1 cellular context compared by ENCODE assay signal in genomic region chr19:54168174-54168917, GRCh38.
A peak's percentile ranks its signal among the peaks of the same experiment; 100 is the strongest.
TF ChIP-seq lines count a peak whose summit lies in the region.

No MANE protein-coding gene starts in this region.

TF ChIP-seq in HEK293, 187 proteins besides CTCF, POLR2A, EP300 and RAD21 (continued from another document and continues in another):
- TF ChIP-seq ZNF449 (tag by site-specific recombination; IDR thresholded peaks at IDR 0.05) (no peak), ZNF18 (tag by site-specific recombination; IDR thresholded peaks at IDR 0.05) (no peak), ZNF10 (tag by site-specific recombination; IDR thresholded peaks at IDR 0.05) (no peak), ZNF473 (tag by site-specific recombination; IDR thresholded peaks at IDR 0.05) (no peak), ZNF624 (tag by site-specific recombination; IDR thresholded peaks at IDR 0.05) (no peak), ZNF776 (tag by site-specific recombination; IDR thresholded peaks at IDR 0.05; ENCODE audit: borderline replicate concordance) (no peak), ZNF324 (tag by site-specific recombination; IDR thresholded peaks at IDR 0.05) (no peak), ZNF521 (tag by site-specific recombination; IDR thresholded peaks at IDR 0.05) (no peak), ZNF292 (tag by site-specific recombination; IDR thresholded peaks at IDR 0.05; ENCODE audit: borderline replicate concordance, low read depth) (no peak), ZNF610 (tag by site-specific recombination; IDR thresholded peaks at IDR 0.05; ENCODE audit: borderline replicate concordance) (no peak), ZNF37A (tag by site-specific recombination; IDR thresholded peaks at IDR 0.05) (no peak), ZFP3 (tag by site-specific recombination; IDR thresholded peaks at IDR 0.05; ENCODE audit: low read depth) (no peak), ZNF658 (tag by site-specific recombination; IDR thresholded peaks at IDR 0.05) (no peak), ZBTB44 (tag by site-specific recombination; IDR thresholded peaks at IDR 0.05) (no peak), ZNF768 (tag by site-specific recombination; IDR thresholded peaks at IDR 0.05) (no peak), ZSCAN5A (tag by site-specific recombination; IDR thresholded peaks at IDR 0.05) (no peak), ZNF621 (tag by site-specific recombination; IDR thresholded peaks at IDR 0.05) (no peak), ZNF514 (tag by site-specific recombination; IDR thresholded peaks at IDR 0.05) (no peak), MEIS1 (CRISPR knock-in tag; IDR thresholded peaks at IDR 0.05; ENCODE audit: borderline replicate concordance) (no peak), ZNF280C (tag by site-specific recombination; IDR thresholded peaks at IDR 0.05) (no peak), ZNF701 (tag by site-specific recombination; IDR thresholded peaks at IDR 0.05) (no peak), ZNF660 (tag by site-specific recombination; IDR thresholded peaks at IDR 0.05) (no peak), ZFHX2 (tag by site-specific recombination; conservative IDR thresholded peaks at IDR 0.05) (peak; percentile 57), YY2 (tag by site-specific recombination; IDR thresholded peaks at IDR 0.05) (no peak), ZNF202 (tag by site-specific recombination; IDR thresholded peaks at IDR 0.05; ENCODE audit: borderline replicate concordance) (no peak), ZNF830 (tag by site-specific recombination; IDR thresholded peaks at IDR 0.05; ENCODE audit: low read depth) (no peak), ZNF398 (tag by site-specific recombination; IDR thresholded peaks at IDR 0.05) (no peak), ZNF548 (tag by site-specific recombination; IDR thresholded peaks at IDR 0.05) (no peak), ZNF223 (tag by site-specific recombination; IDR thresholded peaks at IDR 0.05) (0 out of 2 replicates have a peak, but pooled peaks have one; percentile 41), ZNF623 (tag by site-specific recombination; IDR thresholded peaks at IDR 0.05) (no peak), KLF10 (tag by site-specific recombination; IDR thresholded peaks at IDR 0.05) (no peak), MYNN (tag by site-specific recombination; IDR thresholded peaks at IDR 0.05; ENCODE audit: borderline replicate concordance) (no peak), ZNF140 (tag by site-specific recombination; IDR thresholded peaks at IDR 0.05) (no peak), KLF1 (tag by site-specific recombination; IDR thresholded peaks at IDR 0.05) (peak; percentile 41; the same call in 1 of the 2 replicates), ZNF132 (tag by site-specific recombination; IDR thresholded peaks at IDR 0.05; ENCODE audit: borderline replicate concordance) (no peak), ZNF404 (tag by site-specific recombination; IDR thresholded peaks at IDR 0.05) (no peak), ZBTB49 (tag by site-specific recombination; IDR thresholded peaks at IDR 0.05; ENCODE audit: low read depth) (no peak), ZSCAN23 (tag by site-specific recombination; IDR thresholded peaks at IDR 0.05) (no peak), ZNF366 (tag by site-specific recombination; conservative IDR thresholded peaks at IDR 0.05) (peak; percentile 99), ZNF626 (tag by site-specific recombination; IDR thresholded peaks at IDR 0.05) (no peak), ZFP41 (tag by site-specific recombination; IDR thresholded peaks at IDR 0.05; ENCODE audit: borderline replicate concordance) (no peak), ZNF629 (tag by site-specific recombination; IDR thresholded peaks at IDR 0.05) (0 out of 2 replicates have a peak, but pooled peaks have one; percentile 17), ZNF26 (tag by site-specific recombination; IDR thresholded peaks at IDR 0.05) (no peak)
- TF ChIP-seq, protein P1, sequence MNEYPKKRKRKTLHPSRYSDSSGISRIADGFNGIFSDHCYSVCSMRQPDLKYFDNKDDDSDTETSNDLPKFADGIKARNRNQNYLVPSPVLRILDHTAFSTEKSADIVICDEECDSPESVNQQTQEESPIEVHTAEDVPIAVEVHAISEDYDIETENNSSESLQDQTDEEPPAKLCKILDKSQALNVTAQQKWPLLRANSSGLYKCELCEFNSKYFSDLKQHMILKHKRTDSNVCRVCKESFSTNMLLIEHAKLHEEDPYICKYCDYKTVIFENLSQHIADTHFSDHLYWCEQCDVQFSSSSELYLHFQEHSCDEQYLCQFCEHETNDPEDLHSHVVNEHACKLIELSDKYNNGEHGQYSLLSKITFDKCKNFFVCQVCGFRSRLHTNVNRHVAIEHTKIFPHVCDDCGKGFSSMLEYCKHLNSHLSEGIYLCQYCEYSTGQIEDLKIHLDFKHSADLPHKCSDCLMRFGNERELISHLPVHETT (tag by site-specific recombination; IDR thresholded peaks at IDR 0.05), result no peak
- TF ChIP-seq, protein P2, sequence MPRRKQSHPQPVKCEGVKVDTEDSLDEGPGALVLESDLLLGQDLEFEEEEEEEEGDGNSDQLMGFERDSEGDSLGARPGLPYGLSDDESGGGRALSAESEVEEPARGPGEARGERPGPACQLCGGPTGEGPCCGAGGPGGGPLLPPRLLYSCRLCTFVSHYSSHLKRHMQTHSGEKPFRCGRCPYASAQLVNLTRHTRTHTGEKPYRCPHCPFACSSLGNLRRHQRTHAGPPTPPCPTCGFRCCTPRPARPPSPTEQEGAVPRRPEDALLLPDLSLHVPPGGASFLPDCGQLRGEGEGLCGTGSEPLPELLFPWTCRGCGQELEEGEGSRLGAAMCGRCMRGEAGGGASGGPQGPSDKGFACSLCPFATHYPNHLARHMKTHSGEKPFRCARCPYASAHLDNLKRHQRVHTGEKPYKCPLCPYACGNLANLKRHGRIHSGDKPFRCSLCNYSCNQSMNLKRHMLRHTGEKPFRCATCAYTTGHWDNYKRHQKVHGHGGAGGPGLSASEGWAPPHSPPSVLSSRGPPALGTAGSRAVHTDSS (tag by site-specific recombination; IDR thresholded peaks at IDR 0.05), result no peak
- TF ChIP-seq, protein P3, sequence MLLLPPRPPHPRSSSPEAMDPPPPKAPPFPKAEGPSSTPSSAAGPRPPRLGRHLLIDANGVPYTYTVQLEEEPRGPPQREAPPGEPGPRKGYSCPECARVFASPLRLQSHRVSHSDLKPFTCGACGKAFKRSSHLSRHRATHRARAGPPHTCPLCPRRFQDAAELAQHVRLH (tag by site-specific recombination; IDR thresholded peaks at IDR 0.05), result no peak
- TF ChIP-seq, protein P4, sequence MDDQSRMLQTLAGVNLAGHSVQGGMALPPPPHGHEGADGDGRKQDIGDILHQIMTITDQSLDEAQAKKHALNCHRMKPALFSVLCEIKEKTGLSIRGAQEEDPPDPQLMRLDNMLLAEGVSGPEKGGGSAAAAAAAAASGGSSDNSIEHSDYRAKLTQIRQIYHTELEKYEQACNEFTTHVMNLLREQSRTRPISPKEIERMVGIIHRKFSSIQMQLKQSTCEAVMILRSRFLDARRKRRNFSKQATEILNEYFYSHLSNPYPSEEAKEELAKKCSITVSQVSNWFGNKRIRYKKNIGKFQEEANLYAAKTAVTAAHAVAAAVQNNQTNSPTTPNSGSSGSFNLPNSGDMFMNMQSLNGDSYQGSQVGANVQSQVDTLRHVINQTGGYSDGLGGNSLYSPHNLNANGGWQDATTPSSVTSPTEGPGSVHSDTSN (CRISPR knock-in tag; IDR thresholded peaks at IDR 0.05), result no peak
